In the genomic region with DNA sequence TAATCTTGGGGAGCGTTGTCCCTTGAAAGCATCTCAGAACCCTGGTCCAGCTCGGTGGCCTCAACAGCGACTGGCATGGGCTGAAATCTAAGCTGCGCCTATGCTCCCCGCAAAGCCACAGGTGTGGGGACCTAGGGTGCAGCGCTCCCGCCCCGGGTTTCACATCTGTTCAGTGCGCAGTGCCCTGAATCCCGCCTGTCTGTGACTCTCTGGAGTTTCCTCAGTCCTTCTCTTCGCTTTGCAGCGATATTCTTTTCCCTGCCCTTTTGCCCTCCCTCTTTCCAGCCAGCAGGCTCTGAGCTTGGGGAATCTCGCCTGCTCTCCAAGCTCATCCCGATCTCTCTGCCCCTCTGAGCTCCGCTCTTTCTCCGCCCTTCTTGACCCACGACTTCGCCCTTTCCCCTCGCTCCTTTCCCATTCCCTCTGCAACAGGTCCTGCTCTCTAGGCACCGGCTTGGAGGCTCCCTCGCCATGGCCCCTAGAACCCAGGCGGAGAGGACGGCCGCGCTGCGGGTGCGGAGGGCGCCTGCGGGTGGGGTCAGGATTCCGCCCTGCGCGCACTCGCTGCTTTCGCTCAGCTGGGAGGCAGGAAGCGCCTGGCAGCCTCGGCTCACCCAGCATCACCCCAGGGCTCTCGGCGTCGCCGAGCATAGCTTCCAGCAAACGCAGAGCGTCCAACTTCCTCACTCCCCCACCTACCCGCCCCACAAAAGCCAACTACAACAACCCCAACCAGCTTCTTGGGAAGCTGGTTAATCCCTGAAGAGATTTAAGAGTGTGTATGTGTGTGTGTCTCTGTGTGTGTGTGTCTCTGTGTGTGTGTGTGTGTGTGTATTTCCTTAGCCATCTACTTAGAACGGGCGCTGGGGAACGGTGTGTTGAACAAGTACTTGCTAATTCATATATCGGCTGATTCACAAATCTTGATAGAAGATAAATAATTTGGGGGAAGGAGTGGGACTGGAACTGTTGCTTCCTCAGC, we compare ENCODE assay signal across 11 cellular contexts. TPM values are rescaled to one million over a fixed set of nuclear protein-coding genes. Genes with fewer than 3 reads are reported as not detected.
DNase-seq lines count a peak whose midpoint lies in the region; ATAC-seq, FAIRE-seq and TF ChIP-seq lines count a peak whose summit lies in the region.
"Had no signal": no experiment of that assay in that cellular context is flagged by ENCODE, and none has a peak within 500 bp of the region (broad histone marks: within the 10 kb centered on the region; RNA-seq: fewer than 3 reads in every experiment).

No MANE protein-coding gene starts in this region.

- peak; percentile 41 for ATAC-seq in WTC11
- no peak for ATAC-seq in HG03045 (IDR thresholded peaks at IDR 0.05; ENCODE audit: unreplicated experiment)

- H3K27me3 ChIP-seq in BJ (ENCODE audit: control insufficient read depth, insufficient read depth, low read length) (peaks cover 31% of the 10 kb centered on the region), H7 (ENCODE audit: control insufficient read depth, insufficient read depth, low read length) (peaks cover 85% of the 10 kb centered on the region)

- DNase-seq in BJ (ENCODE audit: low read depth), result no peak
- peak; percentile 67 for DNase-seq in H7
- DNase-seq in WTC11 (ENCODE audit: low spot score), result peak; percentile 41
- DNase-seq in frontal cortex (ENCODE audit: low spot score in 2 of 2), result no peak
- DNase-seq in ureter (ENCODE audit: low spot score), result no peak
- no peak for DNase-seq in SK-N-DZ (ENCODE audit: low spot score)
- DNase-seq: colonic mucosa had no signal

- H3K4me3 ChIP-seq in BJ (ENCODE audit: low read depth, low read length) (peak overlapping the region; percentile 25), H7 (ENCODE audit: insufficient read depth, low read depth, low read length) (peak overlapping the region; percentile 37; the same call in 1 of the 2 replicates), mesodermal cell (ENCODE audit: extremely low read depth, insufficient read depth, low read length, poor library complexity, severe bottlenecking) (peak overlapping the region; percentile 23)
- H3K4me3 ChIP-seq: colonic mucosa had no signal

- POLR2A ChIA-PET in BJ (lab: Charles Lee) (no interaction called here), WTC11 (lab: Charles Lee) (no interaction called here)

- peaks cover 100% of the 10 kb centered on the region for H3K27me3 Mint-ChIP-seq in WTC11 (ENCODE audit: low read depth)

- no peaks in the 10 kb centered on the region for H3K36me3 ChIP-seq in BJ (ENCODE audit: control insufficient read depth, insufficient read depth, low read length)
- H3K36me3 ChIP-seq in H7 (replicated peaks; ENCODE audit: control insufficient read depth, insufficient read depth, low read length), result no peaks in the 10 kb centered on the region
- no peaks in the 10 kb centered on the region for H3K36me3 ChIP-seq in mesodermal cell (ENCODE audit: control insufficient read depth, insufficient read depth, low read length)
- H3K36me3 ChIP-seq: colonic mucosa had no signal

- H3K4me1 ChIP-seq in mesodermal cell (ENCODE audit: control insufficient read depth, insufficient read depth, low read length, poor library complexity, severe bottlenecking), result peaks cover 6% of the 10 kb centered on the region
- H3K4me1 ChIP-seq: colonic mucosa had no signal

- no peaks in the 10 kb centered on the region for H3K9me3 ChIP-seq in mesodermal cell (ENCODE audit: control insufficient read depth, low read length)
- H3K9me3 ChIP-seq: colonic mucosa had no signal

- WGBS in mesodermal cell (ENCODE audit: insufficient coverage in 2 of 2), 2 experiments, result 6% methylated on average over 29 to 35 of the region's 47 CpGs

- TF ChIP-seq CTCF in BJ (IDR thresholded peaks at IDR 0.05; ENCODE audit: insufficient read depth, low read depth, low read length) (no peak), WTC11 (IDR thresholded peaks at IDR 0.05) (no peak)

- H3K4me1 Mint-ChIP-seq in WTC11, result peaks cover 19% of the 10 kb centered on the region

- no peaks in the 10 kb centered on the region for H3K36me3 Mint-ChIP-seq in WTC11

- no peak for FAIRE-seq in frontal cortex (lab: Jason Lieb, UNC)

- no peak overlapping the region for H3K27ac ChIP-seq in mesodermal cell (ENCODE audit: low read depth, low read length, severe bottlenecking)
- H3K27ac ChIP-seq: colonic mucosa had no signal

- CTCF ChIA-PET in BJ (lab: Yijun Ruan, JAX), result interaction anchor here (1.0 to 1.5 kb wide), 3 partner anchors 10 to 602 kb away, joined by 3 to 5 read pairs (median 4); no protein-coding TSS in a partner anchor
- CTCF ChIA-PET in WTC11 (lab: Charles Lee), result interaction anchor here (0.7 to 2.9 kb wide), 14 partner anchors 9 to 457 kb away, joined by 3 to 31 read pairs (median 6); a partner anchor contains a TSS

- H3K27ac Mint-ChIP-seq in WTC11, result no peak overlapping the region

- peak overlapping the region; percentile 79 for H3K4me3 Mint-ChIP-seq in WTC11

- no peaks in the 10 kb centered on the region for H3K9me3 Mint-ChIP-seq in WTC11

TF ChIP-seq in WTC11, 78 proteins besides CTCF, POLR2A, EP300 and RAD21:
- no peak for TF ChIP-seq HMGA2 (CRISPR knock-in tag; IDR thresholded peaks at IDR 0.05)
- TF ChIP-seq, protein P1, sequence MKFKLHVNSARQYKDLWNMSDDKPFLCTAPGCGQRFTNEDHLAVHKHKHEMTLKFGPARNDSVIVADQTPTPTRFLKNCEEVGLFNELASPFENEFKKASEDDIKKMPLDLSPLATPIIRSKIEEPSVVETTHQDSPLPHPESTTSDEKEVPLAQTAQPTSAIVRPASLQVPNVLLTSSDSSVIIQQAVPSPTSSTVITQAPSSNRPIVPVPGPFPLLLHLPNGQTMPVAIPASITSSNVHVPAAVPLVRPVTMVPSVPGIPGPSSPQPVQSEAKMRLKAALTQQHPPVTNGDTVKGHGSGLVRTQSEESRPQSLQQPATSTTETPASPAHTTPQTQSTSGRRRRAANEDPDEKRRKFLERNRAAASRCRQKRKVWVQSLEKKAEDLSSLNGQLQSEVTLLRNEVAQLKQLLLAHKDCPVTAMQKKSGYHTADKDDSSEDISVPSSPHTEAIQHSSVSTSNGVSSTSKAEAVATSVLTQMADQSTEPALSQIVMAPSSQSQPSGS (CRISPR knock-in tag; IDR thresholded peaks at IDR 0.05; ENCODE audit: borderline replicate concordance, low read depth), result no peak
- TF ChIP-seq ETV6 (CRISPR knock-in tag; IDR thresholded peaks at IDR 0.05), result 0 out of 2 replicates have a peak, but pooled peaks have one; percentile 15

RNA-seq across cellular contexts. Expression of a gene that starts 1.1 kb away (rescaled TPM):
- polyA plus RNA-seq in BJ (2011; rRNA removed), result 0.16 and 0.21 TPM in 2 replicates
- polyA minus RNA-seq in BJ (2011; rRNA and poly(A)+ RNA removed), result not detected in 2 replicates
- 0.42 TPM in 1 of 2 replicates, not detected in the other for total RNA-seq in H7 (2014; rRNA removed; shearing (Covaris generic))
- total RNA-seq in WTC11 (2021) (0.22 TPM in 1 of 3 replicates, not detected in the others), frontal cortex (22.8 TPM), ureter (not detected)
- 1.4 TPM for polyA plus RNA-seq in mesodermal cell (2013, experiment 1 of 2)
- not detected for polyA plus RNA-seq in mesodermal cell (2013, experiment 2 of 2)
- not detected in 2 replicates for polyA plus RNA-seq in SK-N-DZ (2014; cell fraction: cytosol; rRNA removed)
- polyA plus RNA-seq in SK-N-DZ (2014; cell fraction: nucleus; rRNA removed), result not detected in 2 replicates
- total RNA-seq: colonic mucosa, LHCN-M2, skeletal muscle tissue had no signal

RNA-seq across cellular contexts. Expression of a gene that starts 52.2 kb away (rescaled TPM):
- not detected in 2 replicates for polyA plus RNA-seq in BJ (2011; rRNA removed)
- not detected in 2 replicates for polyA minus RNA-seq in BJ (2011; rRNA and poly(A)+ RNA removed)
- total RNA-seq in H7 (2014; rRNA removed; shearing (Covaris generic)), result not detected in 2 replicates
- total RNA-seq in WTC11 (2021), result 0.57 to 0.94 TPM (median 0.89 TPM) in 3 replicates
- not detected for polyA plus RNA-seq in mesodermal cell (2013, experiment 1 of 2)
- polyA plus RNA-seq in mesodermal cell (2013, experiment 2 of 2), result not detected
- total RNA-seq in frontal cortex, result not detected
- not detected for total RNA-seq in ureter
- polyA plus RNA-seq in SK-N-DZ (2014; cell fraction: cytosol; rRNA removed), result not detected in 2 replicates
- not detected in 2 replicates for polyA plus RNA-seq in SK-N-DZ (2014; cell fraction: nucleus; rRNA removed)
- total RNA-seq: colonic mucosa, LHCN-M2, skeletal muscle tissue had no signal

Comparison
In these comparisons a context has a peak if more than half of its experiments do, and no peak if none do; other contexts are left out.
1. DNase-seq: peak in H7 (single experiment) and WTC11 (single experiment); none in BJ (single experiment), frontal cortex (0 of 2), ureter (single experiment) and SK-N-DZ (single experiment).
2. RNA of a gene that starts 1.1 kb away (total RNA-seq): 22.8 TPM in frontal cortex (single experiment); 0.42 TPM in H7, 0.22 TPM in WTC11 and not detected in ureter (single experiment); every median in the first group is over 10 times any median in the second.
3. Peak in every context shown above with its lines, with median percentiles within 50 percentile points of each other: H3K4me3 ChIP-seq.